ENCODE assay signal across 1 cellular context in genomic region chr15:77484994-77485393, GRCh38.
TF ChIP-seq lines count a peak whose summit lies in the region.

No MANE protein-coding gene starts in this region.

TF ChIP-seq in IMR-90, 13 proteins besides CTCF, POLR2A, EP300 and RAD21 (continued from another document):
- TF ChIP-seq MAFK (IDR thresholded peaks at IDR 0.05; ENCODE audit: low read depth, low read length) (no peak), RCOR1 (IDR thresholded peaks at IDR 0.05; ENCODE audit: insufficient replicate concordance, low read length) (no peak), CHD1 (IDR thresholded peaks at IDR 0.05; ENCODE audit: low read depth, low read length) (no peak), CEBPB (IDR thresholded peaks at IDR 0.05; ENCODE audit: low read depth, low read length) (no peak), SMC3 (IDR thresholded peaks at IDR 0.05; ENCODE audit: low read depth, low read length) (no peak)
